Comparison of ENCODE assay signal across 9 cellular contexts in the genomic region with DNA sequence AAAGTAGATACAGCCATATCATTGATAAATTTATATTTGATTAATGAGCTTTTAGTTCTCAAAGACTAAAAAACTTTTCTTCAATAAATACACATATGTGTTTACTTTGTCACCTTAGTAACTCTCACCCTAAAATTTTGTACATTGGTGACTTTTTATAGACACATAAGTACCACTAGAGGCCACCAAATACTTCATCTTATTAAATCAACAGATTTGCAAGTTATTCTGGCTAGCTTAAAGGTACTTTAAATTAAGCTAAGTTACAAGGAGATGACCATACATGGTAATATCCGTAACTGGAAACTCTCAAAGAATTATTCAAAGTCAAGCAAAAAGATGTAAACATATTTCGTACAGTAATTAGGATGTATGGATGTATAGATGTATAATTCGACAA.
A peak's percentile ranks its signal among the peaks of the same experiment; 100 is the strongest.
DNase-seq lines count a peak whose midpoint lies in the region; ATAC-seq and TF ChIP-seq lines count a peak whose summit lies in the region.
"Had no signal": no experiment of that assay in that cellular context is flagged by ENCODE, and none has a peak within 500 bp of the region (broad histone marks: within the 10 kb centered on the region; RNA-seq: fewer than 3 reads in every experiment).

No MANE protein-coding gene starts in this region.

- DNase-seq in NCI-H146 (lab: John Stamatoyannopoulos, UW) (peak; percentile 17), NCI-H146 treated with DMSO at 0.1 percent for 48 hours (lab: John Stamatoyannopoulos, UW; ENCODE audit: unreplicated experiment) (no peak), NB4 (ENCODE audit: low read depth) (peak; percentile 16), chondrocyte (ENCODE audit: low spot score) (no peak), non-pigmented ciliary epithelial cell (ENCODE audit: low read depth) (peak; percentile 11), prostate gland (ENCODE audit: low spot score) (no peak)

- H3K27ac Mint-ChIP-seq in chondrocyte (ENCODE audit: unreplicated experiment) = no peak overlapping the region

- peaks cover 4% of the 10 kb centered on the region for H3K36me3 Mint-ChIP-seq in chondrocyte (ENCODE audit: low read depth)

- no peaks in the 10 kb centered on the region for H3K4me1 ChIP-seq in prostate gland (replicated peaks)
- H3K4me1 ChIP-seq: BLaER1 had no signal

- TF ChIP-seq CTCF in NB4 (IDR thresholded peaks at IDR 0.05; ENCODE audit: low read depth, low read length) = no peak
- peak; percentile 82 for TF ChIP-seq CTCF in chondrocyte (IDR thresholded peaks at IDR 0.05)
- TF ChIP-seq CTCF in prostate gland (IDR thresholded peaks at IDR 0.05) = peak in 1 of 4 experiments; percentile 27

- H3K9me3 Mint-ChIP-seq in chondrocyte (ENCODE audit: low read depth) = no peaks in the 10 kb centered on the region

- H3K27ac ChIP-seq in prostate gland = no peak overlapping the region
- H3K27ac ChIP-seq: BLaER1 had no signal

- H3K27me3 Mint-ChIP-seq in chondrocyte (ENCODE audit: low read depth) = no peaks in the 10 kb centered on the region

- no peaks in the 10 kb centered on the region for H3K9me3 ChIP-seq in prostate gland
- H3K9me3 ChIP-seq: BLaER1 had no signal

- H3K4me3 Mint-ChIP-seq in chondrocyte (ENCODE audit: unreplicated experiment) = no peak overlapping the region

- no peak for TF ChIP-seq POLR2A in NB4 (IDR thresholded peaks at IDR 0.05; ENCODE audit: extremely low read depth, insufficient read length)
- no peak for TF ChIP-seq POLR2A in prostate gland (IDR thresholded peaks at IDR 0.05)

- intact Hi-C loops in prostate gland (cut with DNase I) = no loop called here

- H3K4me1 Mint-ChIP-seq in chondrocyte (ENCODE audit: low read depth) = peaks cover 2% of the 10 kb centered on the region

- ATAC-seq in GM21381 (IDR thresholded peaks at IDR 0.05; ENCODE audit: unreplicated experiment) (no peak), GM21723 (IDR thresholded peaks at IDR 0.05; ENCODE audit: unreplicated experiment) (no peak)

- H3K36me3 ChIP-seq in prostate gland = no peaks in the 10 kb centered on the region
- H3K36me3 ChIP-seq: BLaER1 had no signal

- H3K27me3 ChIP-seq in prostate gland (replicated peaks; ENCODE audit: insufficient read depth) = no peaks in the 10 kb centered on the region
- H3K27me3 ChIP-seq: BLaER1 had no signal

- H3K4me3 ChIP-seq in NB4 (ENCODE audit: low read depth, low read length) (no peak overlapping the region), prostate gland (no peak overlapping the region)
- H3K4me3 ChIP-seq: BLaER1 had no signal

- 98% methylated on average over 3 of the region's 3 CpGs for WGBS in prostate gland

Comparison
In these comparisons a context has a peak if more than half of its experiments do, and no peak if none do; other contexts are left out.
1. DNase-seq: peak in NCI-H146 (single experiment), NB4 (single experiment) and non-pigmented ciliary epithelial cell (single experiment); none in NCI-H146 treated with DMSO at 0.1 percent for 48 hours (single experiment), chondrocyte (single experiment) and prostate gland (single experiment).